ENCODE assay signal across 1 cellular context in the genomic region with DNA sequence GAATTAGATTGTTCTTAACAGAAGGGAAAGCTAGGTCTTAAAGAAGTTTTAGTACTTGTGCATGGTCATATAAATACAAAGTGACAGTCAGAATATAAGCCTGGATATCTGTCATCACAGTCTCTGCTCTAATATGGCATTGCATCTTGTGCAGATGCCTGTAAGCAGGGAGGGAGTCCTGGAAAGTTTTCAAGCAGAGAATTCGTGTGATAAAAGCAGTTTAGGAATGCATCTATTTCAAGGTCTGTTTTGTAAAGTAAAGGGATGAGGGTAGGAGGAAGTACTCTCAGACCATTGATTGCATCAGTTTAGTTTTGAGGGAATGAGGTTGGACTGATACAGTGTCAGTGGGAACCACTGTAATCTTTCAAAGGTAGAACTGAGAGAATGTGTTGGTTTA.
TF ChIP-seq lines count a peak whose summit lies in the region.

No MANE protein-coding gene starts in this region.

TF ChIP-seq in IMR-90, 13 proteins besides CTCF, POLR2A, EP300 and RAD21:
- TF ChIP-seq CEBPB (IDR thresholded peaks at IDR 0.05; ENCODE audit: low read depth, low read length) (peak; percentile 77), MAFK (IDR thresholded peaks at IDR 0.05; ENCODE audit: low read depth, low read length) (no peak)
TF ChIP-seq in IMR-90: peak in this region for 1.
